ENCODE assay signal across 8 cellular contexts in genomic region chr19:40055832-40056504, GRCh38. TPM values are rescaled to one million over a fixed set of nuclear protein-coding genes. Genes with fewer than 3 reads are reported as not detected.
DNase-seq lines count a peak whose midpoint lies in the region; ATAC-seq and TF ChIP-seq lines count a peak whose summit lies in the region.

Gene ZNF780B, minus strand, starts transcription at chr19:40056231. Its CDS starts 5,899 bp downstream, at chr19:40050332.

- no peak within 1 kb of the TSS for H4K8ac ChIP-seq in neuronal stem cell (ENCODE audit: low read depth, low read length)

- H2BK120ac ChIP-seq in neuronal stem cell (ENCODE audit: low read depth, low read length), result no peak within 1 kb of the TSS

- ATAC-seq in GM21576 (IDR thresholded peaks at IDR 0.05; ENCODE audit: unreplicated experiment) (peak; percentile 82), gastroesophageal sphincter (peak; percentile 62)

- H3K27ac ChIP-seq in gastroesophageal sphincter (peak within 1 kb of the TSS; percentile 21 to 83 (median 81)), neuronal stem cell (replicated peaks; ENCODE audit: low read length) (no peak within 1 kb of the TSS), subcutaneous abdominal adipose tissue (ENCODE audit: low read depth, low read length) (no peak within 1 kb of the TSS)

- peak within 1 kb of the TSS; percentile 96 for H3K9ac ChIP-seq in neuronal stem cell (ENCODE audit: low read depth, low read length, poor library complexity)
- peak within 1 kb of the TSS; percentile 73 to 91 (median 85) for H3K9ac ChIP-seq in subcutaneous abdominal adipose tissue (ENCODE audit: low read length in 5 of 5)

- H3K27me3 ChIP-seq in gastroesophageal sphincter (no peaks in the 10 kb centered on the region), neuronal stem cell (ENCODE audit: control insufficient read depth in 3 of 3, insufficient read depth in 3 of 3, low read depth in 1 of 3, low read length in 3 of 3) (no peaks in the 10 kb centered on the region), subcutaneous abdominal adipose tissue (ENCODE audit: control insufficient read depth in 5 of 5, insufficient read depth in 4 of 5, low read length in 5 of 5) (no peaks in the 10 kb centered on the region)

- no peak within 1 kb of the TSS for H2BK12ac ChIP-seq in neuronal stem cell (ENCODE audit: low read length)

- peak within 1 kb of the TSS; percentile 65 to 89 for H3K4me3 ChIP-seq in gastroesophageal sphincter
- H3K4me3 ChIP-seq in neuronal stem cell (ENCODE audit: low read length in 2 of 2), result peak within 1 kb of the TSS; percentile 88 to 94
- H3K4me3 ChIP-seq in subcutaneous abdominal adipose tissue (ENCODE audit: low read depth in 1 of 5, low read length in 5 of 5), result peak within 1 kb of the TSS; percentile 74 to 98 (median 97)

- no peak for TF ChIP-seq EP300 in gastroesophageal sphincter (IDR thresholded peaks at IDR 0.05)

- peak within 1 kb of the TSS; percentile 30 for H2BK5ac ChIP-seq in neuronal stem cell (ENCODE audit: low read length)

- peak within 1 kb of the TSS; percentile 5 for H2AK5ac ChIP-seq in neuronal stem cell (ENCODE audit: low read depth, low read length)

- H3K4ac ChIP-seq in neuronal stem cell (ENCODE audit: low read length), result no peak within 1 kb of the TSS

- H3K14ac ChIP-seq in neuronal stem cell (ENCODE audit: low read length), result peak within 1 kb of the TSS; percentile 91

- H3K4me1 ChIP-seq in gastroesophageal sphincter (peaks cover 0 to 28% (median 6%) of the 10 kb centered on the region in 3 donors), neuronal stem cell (ENCODE audit: control insufficient read depth in 2 of 2, insufficient read depth in 1 of 2, low read depth in 1 of 2, low read length in 2 of 2) (peaks cover 0 to 3% of the 10 kb centered on the region in 2 donors), subcutaneous abdominal adipose tissue (ENCODE audit: control insufficient read depth in 5 of 5, insufficient read depth in 5 of 5, low read length in 5 of 5) (peaks cover 0 to 24% (median 19%) of the 10 kb centered on the region in 5 donors)

- H3K36me3 ChIP-seq in gastroesophageal sphincter (peaks cover 0 to under 1% of the 10 kb centered on the region in 2 donors), neuronal stem cell (replicated peaks in 1 of 2; ENCODE audit: control insufficient read depth in 2 of 2, insufficient read depth in 2 of 2, low read length in 2 of 2) (peaks cover 0 to 2% of the 10 kb centered on the region in 2 donors), subcutaneous abdominal adipose tissue (ENCODE audit: control insufficient read depth in 5 of 5, insufficient read depth in 5 of 5, low read length in 5 of 5) (no peaks in the 10 kb centered on the region)

- 0% methylated on average over 10 of the region's 41 CpGs; no CpG with 5 or more reads in 1 of the 2 donors for WGBS in gastroesophageal sphincter (ENCODE audit: low coverage in 1 of 2), 2 donors
- WGBS in neuronal stem cell (ENCODE audit: extremely low coverage in 2 of 2, insufficient read length in 2 of 2, insufficient replicate concordance in 1 of 2), 2 donors, result no CpG with 5 or more reads among the region's 41 CpGs

- no peak for TF ChIP-seq POLR2A in gastroesophageal sphincter (IDR thresholded peaks at IDR 0.05)

- peak within 1 kb of the TSS; percentile 97 for H2AFZ ChIP-seq in neuronal stem cell (ENCODE audit: low read length)

- H3K9me3 ChIP-seq in gastroesophageal sphincter (peaks cover 0 to 28% (median 0%) of the 10 kb centered on the region in 3 donors), neuronal stem cell (replicated peaks in 1 of 2; ENCODE audit: control insufficient read depth in 2 of 2, insufficient read depth in 1 of 2, low read depth in 1 of 2, low read length in 2 of 2) (peaks cover 0 to 66% of the 10 kb centered on the region in 2 donors), subcutaneous abdominal adipose tissue (ENCODE audit: control insufficient read depth in 5 of 5, low read length in 5 of 5) (peaks cover 9 to 14% (median 11%) of the 10 kb centered on the region in 5 donors)

- peak within 1 kb of the TSS; percentile 21 for H3K23ac ChIP-seq in neuronal stem cell (ENCODE audit: low read depth, low read length, poor library complexity)

- DNase-seq in D341Med (ENCODE audit: low spot score), result peak; percentile 82
- DNase-seq in LHCN-M2 (ENCODE audit: low read depth), result peak; percentile 73
- peak; percentile 83 for DNase-seq in SHP77 treated with DMSO at 0.1 percent for 48 hours (lab: John Stamatoyannopoulos, UW)
- peak; percentile 17 for DNase-seq in activated gamma-delta T cell (lab: John Stamatoyannopoulos, UW)
- peak; percentile 15 for DNase-seq in neuronal stem cell (ENCODE audit: low spot score)

- H3K79me1 ChIP-seq in neuronal stem cell (ENCODE audit: low read depth, low read length), result peaks cover 2% of the 10 kb centered on the region

- TF ChIP-seq CTCF in gastroesophageal sphincter (IDR thresholded peaks at IDR 0.05), result no peak

- H3K4me2 ChIP-seq in neuronal stem cell (ENCODE audit: insufficient read depth, low read length, poor library complexity, severe bottlenecking), result peak within 1 kb of the TSS; percentile 70

- H3K18ac ChIP-seq in neuronal stem cell (ENCODE audit: low read length), result peak within 1 kb of the TSS; percentile 88

- H4K91ac ChIP-seq in neuronal stem cell (ENCODE audit: low read depth, low read length, poor library complexity), result no peak within 1 kb of the TSS

- H2BK15ac ChIP-seq in neuronal stem cell (ENCODE audit: low read length), result no peak within 1 kb of the TSS

RNA-seq across cellular contexts. Expression of gene ZNF780B, which starts in this region (rescaled TPM):
- total RNA-seq in LHCN-M2 (2014; rRNA removed) (5.4 and 7.3 TPM in 2 replicates), gastroesophageal sphincter (10 to 100 TPM; 14.5 to 22.5 (median 19.7) TPM)
- polyA plus RNA-seq in LHCN-M2 (2012), result 4.6 TPM
- polyA plus RNA-seq in neuronal stem cell (2013, experiment 1 of 2), result 6.4 TPM
- polyA plus RNA-seq in neuronal stem cell (2013, experiment 2 of 2), result 7.4 TPM

Comparison
In these comparisons a context has a peak if more than half of its experiments do, and no peak if none do; other contexts are left out.
1. DNase-seq: peak in every context shown above with its lines; median percentile 83 in SHP77 treated with DMSO at 0.1 percent for 48 hours; 82 in D341Med; 73 in LHCN-M2; 17 in activated gamma-delta T cell; 15 in neuronal stem cell.
2. H3K27ac ChIP-seq: peak in gastroesophageal sphincter (4 of 4); none in neuronal stem cell (single experiment) and subcutaneous abdominal adipose tissue (single experiment).
3. Peak in every context shown above with its lines, with median percentiles within 50 percentile points of each other: H3K4me3 ChIP-seq.